In genomic region chr7:100072462-100072861, GRCh38 we compare ENCODE assay signal across 30 cellular contexts.
"Had no signal": no experiment of that assay in that cellular context is flagged by ENCODE, and none has a peak within 500 bp of the region (broad histone marks: within the 10 kb centered on the region; RNA-seq: fewer than 3 reads in every experiment).

No MANE protein-coding gene starts in this region.

- FAIRE-seq: astrocyte had no signal

- DNase-seq: activated CD4-positive, alpha-beta T cell treated with anti-CD3 and anti-CD28 coated beads for 48 hours; activated CD4-positive, alpha-beta T cell treated with anti-CD3 and anti-CD28 coated beads, Interleukin-2, amount 50 U/mL, for 4 hours; activated CD4-positive, CD25-positive, alpha-beta regulatory T cell treated with anti-CD3 and anti-CD28 coated beads, Interleukin-2, amount 50 U/mL, for 72 hours; activated CD8-positive, alpha-beta memory T cell treated with anti-CD3 and anti-CD28 coated beads, Interleukin-2, amount 50 U/mL, for 48 hours; activated CD8-positive, alpha-beta T cell treated with anti-CD3 and anti-CD28 coated beads, Interleukin-2, amount 10 ng/mL, durations not matched to agents 7 days and 5 days; activated effector memory CD4-positive, alpha-beta T cell treated with Interleukin-2 at 50 U/mL for 16 hours; activated naive CD4-positive, alpha-beta T cell treated with Interleukin-2 at 50 U/mL for 16 hours; activated naive CD8-positive, alpha-beta T cell treated with anti-CD3 and anti-CD28 coated beads, Interleukin-2, amount 50 U/mL, for 24 hours; activated T-cell treated with anti-CD3 and anti-CD28 coated beads, Interleukin-2, amount 50 U/mL, for 1 hour; amygdala; NCI-H1092 treated with DMSO at 0.1 percent for 48 hours; NCI-H1417 treated with DMSO at 0.1 percent for 48 hours; NCI-H1694; NCI-H2029 treated with DMSO at 0.1 percent for 48 hours; NCI-H510A treated with DMSO at 0.1 percent for 48 hours; NCI-H69; NK-92 treated with Interleukin-12 subunit alpha and Interleukin-12 subunit beta, amount 100 ng/mL, for 24 hours; OCI-M1; RPMI8226; SW 1271; T-helper 9 cell had no signal

- H3K4me1 Mint-ChIP-seq: activated naive CD8-positive, alpha-beta T cell treated with anti-CD3 and anti-CD28 coated beads, Interleukin-2, amount 50 U/mL, for 24 hours; WTC11 had no signal

- ATAC-seq: activated CD8-positive, alpha-beta T cell treated with anti-CD3 and anti-CD28 coated beads, Interleukin-2, amount 10 ng/mL, durations not matched to agents 7 days and 5 days; activated naive CD4-positive, alpha-beta T cell treated with anti-CD3 and anti-CD28 coated beads, Interleukin-2, amount 50 U/mL, for 72 hours; activated naive CD8-positive, alpha-beta T cell treated with anti-CD3 and anti-CD28 coated beads, Interleukin-2, amount 50 U/mL, for 24 hours; Panc1; Right ventricle myocardium inferior; WTC11 had no signal

- H3K27ac Mint-ChIP-seq: activated CD8-positive, alpha-beta T cell treated with anti-CD3 and anti-CD28 coated beads, Interleukin-2, amount 10 ng/mL, durations not matched to agents 7 days and 5 days; activated naive CD8-positive, alpha-beta T cell treated with anti-CD3 and anti-CD28 coated beads, Interleukin-2, amount 50 U/mL, for 24 hours; brain; IgD-negative memory B cell; WTC11 had no signal

- H3K4me3 Mint-ChIP-seq: activated CD8-positive, alpha-beta T cell treated with anti-CD3 and anti-CD28 coated beads, Interleukin-2, amount 10 ng/mL, durations not matched to agents 7 days and 5 days; activated naive CD8-positive, alpha-beta T cell treated with anti-CD3 and anti-CD28 coated beads, Interleukin-2, amount 50 U/mL, for 24 hours; WTC11 had no signal

- H3K27me3 Mint-ChIP-seq: activated naive CD8-positive, alpha-beta T cell treated with anti-CD3 and anti-CD28 coated beads, Interleukin-2, amount 50 U/mL, for 24 hours; IgD-negative memory B cell had no signal

- H3K4me2 ChIP-seq: KMS-11 had no signal

- H3K27ac ChIP-seq: KMS-11, SK-N-MC had no signal

- H3K9ac ChIP-seq: KMS-11 had no signal

- H3K4me3 ChIP-seq: SK-N-MC had no signal
